In the genomic region with DNA sequence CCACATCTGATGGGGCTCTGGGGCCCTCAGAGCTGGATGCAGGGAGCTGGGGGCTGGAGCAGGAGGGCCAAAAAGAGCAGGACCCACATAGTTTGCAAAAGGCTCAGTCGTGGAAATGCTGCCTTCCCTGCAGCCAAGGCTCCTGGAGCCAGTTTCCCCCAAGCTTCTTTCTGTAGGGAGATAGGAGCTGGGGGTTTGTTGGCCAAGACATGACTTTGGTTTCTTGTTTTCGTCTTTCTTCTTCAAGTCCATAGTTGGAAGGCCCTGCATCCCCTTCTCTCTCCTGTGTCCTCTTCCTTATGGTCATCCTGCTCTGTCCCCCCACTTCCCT, we compare ENCODE assay signal across 1 cellular context.
TF ChIP-seq lines count a peak whose summit lies in the region.

No MANE protein-coding gene starts in this region.

TF ChIP-seq in endothelial cell of umbilical vein, 7 proteins besides CTCF, POLR2A, EP300 and RAD21:
- TF ChIP-seq POLR2AphosphoS5 (IDR thresholded peaks at IDR 0.05; ENCODE audit: insufficient read depth, low read depth, low read length) (no peak), EZH2 (IDR thresholded peaks at IDR 0.05; ENCODE audit: borderline replicate concordance, low read depth, low read length, severe bottlenecking) (no peak), GATA2 (IDR thresholded peaks at IDR 0.05; ENCODE audit: insufficient read depth, insufficient read length, low read depth, low read length) (no peak), MYC (IDR thresholded peaks at IDR 0.05; ENCODE audit: low read depth, low read length) (no peak), FOS (IDR thresholded peaks at IDR 0.05; ENCODE audit: borderline replicate concordance, insufficient read depth, low read length) (no peak), JUN (IDR thresholded peaks at IDR 0.05; ENCODE audit: borderline replicate concordance, insufficient read depth, insufficient read length, low read depth) (no peak)
- TF ChIP-seq, protein P1, sequence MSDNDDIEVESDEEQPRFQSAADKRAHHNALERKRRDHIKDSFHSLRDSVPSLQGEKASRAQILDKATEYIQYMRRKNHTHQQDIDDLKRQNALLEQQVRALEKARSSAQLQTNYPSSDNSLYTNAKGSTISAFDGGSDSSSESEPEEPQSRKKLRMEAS (IDR thresholded peaks at IDR 0.05; ENCODE audit: insufficient read depth, insufficient read length), result no peak
